In genomic region chr6:136163260-136163659, GRCh38 we compare ENCODE assay signal across 34 cellular contexts.
"Had no signal": no experiment of that assay in that cellular context is flagged by ENCODE, and none has a peak within 500 bp of the region (broad histone marks: within the 10 kb centered on the region; RNA-seq: fewer than 3 reads in every experiment).

No MANE protein-coding gene starts in this region.

- H3K36me3 ChIP-seq: adrenal gland, ascending aorta, breast epithelium, cardiac muscle cell had no signal

- DNase-seq: activated effector memory CD4-positive, alpha-beta T cell treated with anti-CD3 and anti-CD28 coated beads, Interleukin-2, amount 50 U/mL, for 16 hours; activated effector memory CD4-positive, alpha-beta T cell treated with Interleukin-2 at 50 U/mL for 16 hours; activated gamma-delta T cell; activated gamma-delta T cell treated with Interleukin-2 at 50 U/mL for 16 hours; activated naive CD4-positive, alpha-beta T cell; activated naive CD4-positive, alpha-beta T cell treated with anti-CD3 and anti-CD28 coated beads for 36 hours; activated naive CD4-positive, alpha-beta T cell treated with anti-CD3 and anti-CD28 coated beads, Interleukin-2, amount 10 ng/mL, durations not matched to agents 7 days and 5 days; activated naive CD4-positive, alpha-beta T cell treated with anti-CD3 and anti-CD28 coated beads, Interleukin-2, amount 50 U/mL, for 16 hours; activated naive CD4-positive, alpha-beta T cell treated with Interleukin-2 at 50 U/mL for 16 hours; activated naive CD8-positive, alpha-beta T cell treated with anti-CD3 and anti-CD28 coated beads for 36 hours; activated naive CD8-positive, alpha-beta T cell treated with anti-CD3 and anti-CD28 coated beads, Interleukin-2, amount 10 ng/mL, durations not matched to agents 7 days and 5 days; activated naive CD8-positive, alpha-beta T cell treated with anti-CD3 and anti-CD28 coated beads, Interleukin-2, amount 50 U/mL, for 24 hours; activated T-cell treated with anti-CD3 and anti-CD28 coated beads, Interleukin-2, amount 50 U/mL, for 1 hour; activated T-cell treated with anti-CD3 and anti-CD28 coated beads, Interleukin-2, amount 50 U/mL, for 24 hours; activated T-cell treated with anti-CD3 and anti-CD28 coated beads, Interleukin-2, amount 50 U/mL, for 4 hours; activated T-cell treated with anti-CD3 and anti-CD28 coated beads, Interleukin-2, amount 50 U/mL, for 48 hours; activated T-cell treated with anti-CD3 and anti-CD28 coated beads, Interleukin-2, amount 50 U/mL, for 72 hours; adrenal gland; amniotic stem cell; amygdala; anterior cingulate cortex; aorta; body of pancreas; brain microvascular endothelial cell; caudate nucleus; central memory CD4-positive, alpha-beta T cell; cerebellar nuclear complex had no signal

- H3K4me1 ChIP-seq: ascending aorta, breast epithelium had no signal

- H3K27ac ChIP-seq: adrenal gland, ascending aorta, body of pancreas, brain microvascular endothelial cell, breast epithelium, cardiac muscle cell had no signal

- H3K9me3 ChIP-seq: adrenal gland, ascending aorta, body of pancreas, breast epithelium had no signal

- H3K4me3 ChIP-seq: adrenal gland, ascending aorta, body of pancreas, breast epithelium, cardiac muscle cell had no signal

- ATAC-seq: activated naive CD4-positive, alpha-beta T cell treated with anti-CD3 and anti-CD28 coated beads, Interleukin-2, amount 50 U/mL, for 72 hours; activated naive CD8-positive, alpha-beta T cell treated with anti-CD3 and anti-CD28 coated beads, Interleukin-2, amount 50 U/mL, for 24 hours; activated T-cell treated with anti-CD3 and anti-CD28 coated beads, Interleukin-2, amount 50 U/mL, for 4 hours; activated T-cell treated with anti-CD3 and anti-CD28 coated beads, Interleukin-2, amount 50 U/mL, for 72 hours; activated T-helper 17 cell treated with anti-CD3 and anti-CD28 coated beads, Interleukin-2, amount 50 U/mL, for 72 hours; body of pancreas had no signal

- FAIRE-seq: astrocyte, bronchial epithelial cell had no signal

- H3K27me3 ChIP-seq: adrenal gland, ascending aorta, body of pancreas, brain microvascular endothelial cell, breast epithelium, cardiac muscle cell had no signal
